Comparison of ENCODE assay signal across 13 cellular contexts in genomic region chr22:47164514-47165337, GRCh38.
DNase-seq lines count a peak whose midpoint lies in the region; ATAC-seq lines count a peak whose summit lies in the region.
"Had no signal": no experiment of that assay in that cellular context is flagged by ENCODE, and none has a peak within 500 bp of the region (broad histone marks: within the 10 kb centered on the region; RNA-seq: fewer than 3 reads in every experiment).

No MANE protein-coding gene starts in this region.

- DNase-seq in T-helper 17 cell (peak in 2 of 3 donors; percentile 4 to 6), left ventricle myocardium superior (no peak), ureter (ENCODE audit: low spot score) (no peak), NCI-H510A treated with DMSO at 0.1 percent for 48 hours (lab: John Stamatoyannopoulos, UW) (no peak)
- DNase-seq in effector CD4-positive, alpha-beta T cell: no peak
- DNase-seq: KG1, NCI-H1092 treated with DMSO at 0.1 percent for 48 hours, NCI-H748 treated with DMSO at 0.1 percent for 48 hours had no signal

- no peak overlapping the region for H3K27ac ChIP-seq in BLaER1 treated with 17β-estradiol and CSF1 and Interleukin-3, amounts not matched to agents 10 nM and 100 nM

- H3K9ac ChIP-seq in BLaER1 treated with 17β-estradiol and CSF1 and Interleukin-3, amounts not matched to agents 10 nM and 100 nM: 0 out of 22 replicates have a peak overlapping the region, but pooled peaks of 2 of the 11 experiments have one; percentile 21 to 32

- peaks cover 2% of the 10 kb centered on the region for H3K36me3 Mint-ChIP-seq in T-helper 17 cell (ENCODE audit: low read depth)

- H3K27ac Mint-ChIP-seq in T-helper 17 cell: no peak overlapping the region
- H3K27ac Mint-ChIP-seq: activated naive CD4-positive, alpha-beta T cell treated with anti-CD3 and anti-CD28 coated beads, Interleukin-2, amount 50 U/mL, for 24 hours had no signal

- no peaks in the 10 kb centered on the region for H3K27me3 Mint-ChIP-seq in T-helper 17 cell
- H3K27me3 Mint-ChIP-seq: activated naive CD4-positive, alpha-beta T cell treated with anti-CD3 and anti-CD28 coated beads, Interleukin-2, amount 50 U/mL, for 24 hours had no signal

- peaks cover 63 to 84% (median 73%) of the 10 kb centered on the region in 11 experiments for H4K20me1 ChIP-seq in BLaER1 treated with 17β-estradiol and CSF1 and Interleukin-3, amounts not matched to agents 10 nM and 100 nM

- H3K4me2 ChIP-seq in BLaER1 treated with 17β-estradiol and CSF1 and Interleukin-3, amounts not matched to agents 10 nM and 100 nM: peak overlapping the region; percentile 7 to 91 (median 80)

- peaks cover 28 to 66% (median 52%) of the 10 kb centered on the region in 10 experiments for H3K4me1 ChIP-seq in BLaER1 treated with 17β-estradiol and CSF1 and Interleukin-3, amounts not matched to agents 10 nM and 100 nM
- peaks cover 30% of the 10 kb centered on the region for H3K4me1 ChIP-seq in neuron (ENCODE audit: insufficient read depth, low read length)

- H3K4me3 Mint-ChIP-seq in T-helper 17 cell: no peak overlapping the region
- H3K4me3 Mint-ChIP-seq: activated naive CD4-positive, alpha-beta T cell treated with anti-CD3 and anti-CD28 coated beads, Interleukin-2, amount 50 U/mL, for 24 hours had no signal

- H3K4me1 Mint-ChIP-seq in T-helper 17 cell: peaks cover 12% of the 10 kb centered on the region
- H3K4me1 Mint-ChIP-seq: activated naive CD4-positive, alpha-beta T cell treated with anti-CD3 and anti-CD28 coated beads, Interleukin-2, amount 50 U/mL, for 24 hours had no signal

- H3K4me3 ChIP-seq in BLaER1 treated with 17β-estradiol and CSF1 and Interleukin-3, amounts not matched to agents 10 nM and 100 nM: no peak overlapping the region; a peak in 1 of 20 replicates
- peak overlapping the region; percentile 1 for H3K4me3 ChIP-seq in neuron (ENCODE audit: low read length)

- H3K36me3 ChIP-seq in BLaER1 treated with 17β-estradiol and CSF1 and Interleukin-3, amounts not matched to agents 10 nM and 100 nM: peaks cover 8 to 56% (median 18%) of the 10 kb centered on the region in 11 experiments; a peak in 18 of 22 replicates
- no peaks in the 10 kb centered on the region for H3K36me3 ChIP-seq in neuron (ENCODE audit: insufficient read depth, low read length)

- no peak for ATAC-seq in T-helper 17 cell
- ATAC-seq in left ventricle myocardium superior: peak; percentile 20
- ATAC-seq in HG03571 (IDR thresholded peaks at IDR 0.05; ENCODE audit: unreplicated experiment): no peak
- ATAC-seq: HCT116 had no signal

- H3K27me3 ChIP-seq in BLaER1 treated with 17β-estradiol and CSF1 and Interleukin-3, amounts not matched to agents 10 nM and 100 nM: peaks cover 10 to 36% (median 23%) of the 10 kb centered on the region in 11 experiments; a peak in 21 of 22 replicates
- H3K27me3 ChIP-seq in neuron (ENCODE audit: insufficient read depth, low read length): no peaks in the 10 kb centered on the region

- peaks cover 0 to 14% (median 11%) of the 10 kb centered on the region in 11 experiments; a peak in 17 of 22 replicates for H3K9me3 ChIP-seq in BLaER1 treated with 17β-estradiol and CSF1 and Interleukin-3, amounts not matched to agents 10 nM and 100 nM (replicated peaks in 1 of 11)
- H3K9me3 ChIP-seq in T-helper 17 cell (ENCODE audit: control insufficient read depth, low read length, poor library complexity, severe bottlenecking) (no peaks in the 10 kb centered on the region), neuron (ENCODE audit: low read length) (peaks cover 10% of the 10 kb centered on the region)

- intact Hi-C loops in left ventricle myocardium superior (cut with micrococcal nuclease): no loop called here

- H2AFZ ChIP-seq in neuron (ENCODE audit: low read depth, low read length): no peak overlapping the region

Comparison
In these comparisons a context has a peak if more than half of its experiments do, and no peak if none do; other contexts are left out.
1. DNase-seq: peak in T-helper 17 cell (2 of 3); none in left ventricle myocardium superior (single experiment), ureter (single experiment), NCI-H510A treated with DMSO at 0.1 percent for 48 hours (single experiment) and effector CD4-positive, alpha-beta T cell (single experiment).